ENCODE assay signal across 27 cellular contexts in genomic region chr1:169867012-169867679, GRCh38.
"Had no signal": no experiment of that assay in that cellular context is flagged by ENCODE, and none has a peak within 500 bp of the region (broad histone marks: within the 10 kb centered on the region; RNA-seq: fewer than 3 reads in every experiment).

No MANE protein-coding gene starts in this region.

- H3K27me3 ChIP-seq: esophagus muscularis mucosa, hepatocyte, ovary, spleen, upper lobe of left lung had no signal

- ATAC-seq: left ventricle myocardium superior; natural killer cell treated with Interleukin-12 subunit alpha and Interleukin-12 subunit beta and Interleukin-15 and Interleukin-18, amount 100 ng/mL, for 72 hours; stimulated activated naive CD8-positive, alpha-beta T cell treated with anti-CD3 and anti-CD28 coated beads, Interleukin-15, Interleukin-2, amounts not matched to agents 100 U/mL and 50 U/mL, for 24 hours; T-cell had no signal

- H3K4me3 ChIP-seq: esophagus muscularis mucosa, hepatocyte, ovary, prostate gland, spleen, upper lobe of left lung had no signal

- H3K27ac Mint-ChIP-seq: activated naive CD4-positive, alpha-beta T cell treated with anti-CD3 and anti-CD28 coated beads, Interleukin-2, amount 10 ng/mL, durations not matched to agents 7 days and 5 days; brain; mesothelial cell of epicardium; natural killer cell treated with Interleukin-12 subunit alpha and Interleukin-12 subunit beta and Interleukin-15 and Interleukin-18, amount 100 ng/mL, for 72 hours; T-cell had no signal

- H3K27ac ChIP-seq: esophagus muscularis mucosa, hepatocyte, ovary, prostate gland, spleen, upper lobe of left lung had no signal

- DNase-seq: activated CD4-positive, alpha-beta T cell treated with anti-CD3 and anti-CD28 coated beads for 1 hour; activated CD4-positive, alpha-beta T cell treated with anti-CD3 and anti-CD28 coated beads, Interleukin-2, amount 50 U/mL, for 1 hour; activated effector memory CD4-positive, alpha-beta T cell treated with anti-CD3 and anti-CD28 coated beads, Interleukin-2, amount 50 U/mL, for 16 hours; activated naive CD4-positive, alpha-beta T cell treated with anti-CD3 and anti-CD28 coated beads, Interleukin-2, amount 10 ng/mL, durations not matched to agents 7 days and 5 days; activated T-cell treated with anti-CD3 and anti-CD28 coated beads, Interleukin-2, amount 50 U/mL, for 48 hours; aorta; caudate nucleus; dermis blood vessel endothelial cell; effector CD8-positive, alpha-beta T cell; glutamatergic neuron; immature natural killer cell; kidney glomerular epithelial cell; left ventricle myocardium superior; mammary epithelial cell; ovary; spleen; stimulated activated CD4-positive, alpha-beta T cell treated with anti-CD3 and anti-CD28 coated beads, Interleukin-4, amount 100 ng/mL, for 1 hour; stimulated activated naive CD8-positive, alpha-beta T cell treated with anti-CD3 and anti-CD28 coated beads, Interleukin-15, Interleukin-2, amounts not matched to agents 100 U/mL and 50 U/mL, for 24 hours; T-cell; upper lobe of left lung had no signal

- H3K4me1 Mint-ChIP-seq: activated naive CD4-positive, alpha-beta T cell treated with anti-CD3 and anti-CD28 coated beads, Interleukin-2, amount 10 ng/mL, durations not matched to agents 7 days and 5 days; mesothelial cell of epicardium; T-cell had no signal

- H3K9me3 ChIP-seq: esophagus muscularis mucosa, ovary, prostate gland, upper lobe of left lung had no signal

- H3K9me3 Mint-ChIP-seq: immature natural killer cell; natural killer cell treated with Interleukin-12 subunit alpha and Interleukin-12 subunit beta and Interleukin-15 and Interleukin-18, amount 100 ng/mL, for 72 hours; T-cell had no signal

- H3K36me3 ChIP-seq: ovary had no signal

- FAIRE-seq: frontal cortex had no signal

- H3K27me3 Mint-ChIP-seq: activated naive CD4-positive, alpha-beta T cell treated with anti-CD3 and anti-CD28 coated beads, Interleukin-2, amount 10 ng/mL, durations not matched to agents 7 days and 5 days; brain; natural killer cell treated with Interleukin-12 subunit alpha and Interleukin-12 subunit beta and Interleukin-15 and Interleukin-18, amount 100 ng/mL, for 72 hours; T-cell had no signal

- H3K4me1 ChIP-seq: esophagus muscularis mucosa, prostate gland, spleen, upper lobe of left lung had no signal

- H3K4me3 Mint-ChIP-seq: activated naive CD4-positive, alpha-beta T cell treated with anti-CD3 and anti-CD28 coated beads, Interleukin-2, amount 10 ng/mL, durations not matched to agents 7 days and 5 days; brain; immature natural killer cell; mesothelial cell of epicardium; natural killer cell treated with Interleukin-12 subunit alpha and Interleukin-12 subunit beta and Interleukin-15 and Interleukin-18, amount 100 ng/mL, for 72 hours; T-cell had no signal
